In the genomic region with DNA sequence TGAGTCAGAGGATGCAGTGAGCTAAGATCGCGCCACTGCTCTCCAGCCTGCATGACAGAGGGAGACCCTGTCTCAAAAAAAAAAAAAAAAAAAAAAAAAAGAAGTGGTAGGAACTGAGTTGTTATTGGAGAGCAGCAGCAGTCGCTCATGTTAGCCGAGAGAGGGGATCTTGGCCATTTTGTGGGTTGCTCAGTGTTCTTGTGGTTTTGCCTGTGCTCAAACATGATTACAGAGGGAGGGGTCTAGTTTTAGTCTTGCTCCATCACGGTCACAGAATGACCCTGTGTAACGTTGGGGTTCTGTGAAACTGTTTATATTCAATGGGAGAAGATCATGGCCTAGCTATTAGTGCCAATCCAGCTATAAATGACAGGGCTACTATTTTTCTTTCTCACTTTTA, we compare ENCODE assay signal across 8 cellular contexts. TPM values are rescaled to one million over a fixed set of nuclear protein-coding genes. Genes with fewer than 3 reads are reported as not detected.
DNase-seq lines count a peak whose midpoint lies in the region; ATAC-seq, FAIRE-seq and TF ChIP-seq lines count a peak whose summit lies in the region.

No MANE protein-coding gene starts in this region.

- peak; percentile 82 for FAIRE-seq in GM12892 (lab: Jason Lieb, UNC)

- no peak for TF ChIP-seq POLR2A in GM12892 (IDR thresholded peaks at IDR 0.05; ENCODE audit: low read depth, low read length)

- H3K9me3 Mint-ChIP-seq in glutamatergic neuron (ENCODE audit: unreplicated experiment), result peaks cover 21% of the 10 kb centered on the region

- intact Hi-C loops in head of caudate nucleus (cut with DNase I), result no loop called here

- H3K36me3 ChIP-seq in BE2C, result peaks cover 18% of the 10 kb centered on the region

- no peak for TF ChIP-seq CTCF in BE2C (IDR thresholded peaks at IDR 0.05; ENCODE audit: low read depth, low read length)
- no peak for TF ChIP-seq CTCF in glutamatergic neuron (IDR thresholded peaks at IDR 0.05; ENCODE audit: partially characterized antibody, unreplicated experiment)

- H3K4me1 Mint-ChIP-seq in T-helper 17 cell (peaks cover 32% of the 10 kb centered on the region), glutamatergic neuron (ENCODE audit: low read depth, unreplicated experiment) (peaks cover 19% of the 10 kb centered on the region)

- H3K27me3 Mint-ChIP-seq in T-helper 17 cell (no peaks in the 10 kb centered on the region), glutamatergic neuron (ENCODE audit: unreplicated experiment) (peaks cover 15% of the 10 kb centered on the region)

- peak overlapping the region; percentile 97; the same call in 1 of the 2 replicates for H3K4me3 ChIP-seq in BE2C (ENCODE audit: low read depth, low read length)

- H3K36me3 Mint-ChIP-seq in T-helper 17 cell (ENCODE audit: low read depth) (peaks cover 4% of the 10 kb centered on the region), glutamatergic neuron (ENCODE audit: unreplicated experiment) (no peaks in the 10 kb centered on the region)

- DNase-seq in BE2C, result no peak
- no peak for DNase-seq in GM12892 (ENCODE audit: insufficient read length)
- no peak for DNase-seq in T-helper 17 cell
- DNase-seq in glutamatergic neuron, result no peak
- no peak for DNase-seq in COR-L47 (lab: John Stamatoyannopoulos, UW)
- no peak for DNase-seq in SIG-M5 (lab: John Stamatoyannopoulos, UW)
- DNase-seq in head of caudate nucleus, result no peak

- peaks cover 4% of the 10 kb centered on the region; the same call in 1 of the 2 replicates for H3K4me1 ChIP-seq in BE2C

- H3K4me3 Mint-ChIP-seq in T-helper 17 cell (peak overlapping the region; percentile 93), glutamatergic neuron (ENCODE audit: unreplicated experiment) (peak overlapping the region; percentile 91)

- H3K27me3 ChIP-seq in BE2C, result no peaks in the 10 kb centered on the region

- peak overlapping the region; percentile 97 for H3K27ac Mint-ChIP-seq in T-helper 17 cell
- no peak overlapping the region for H3K27ac Mint-ChIP-seq in glutamatergic neuron (ENCODE audit: unreplicated experiment)

- ATAC-seq in T-helper 17 cell (no peak), HG03457 (IDR thresholded peaks at IDR 0.05; ENCODE audit: unreplicated experiment) (no peak)

- no peaks in the 10 kb centered on the region for H3K9me3 ChIP-seq in BE2C
- no peaks in the 10 kb centered on the region for H3K9me3 ChIP-seq in T-helper 17 cell (ENCODE audit: control insufficient read depth, low read length, poor library complexity, severe bottlenecking)

RNA-seq across cellular contexts. Expression of a gene that starts 1.9 kb away (rescaled TPM):
- polyA plus RNA-seq in BE2C (2012; ENCODE audit: insufficient read depth, insufficient read length, low read depth), result 101 TPM
- polyA plus RNA-seq in GM12892 (2012; ENCODE audit: missing spikeins), result 16.9 TPM
- 10 to 100 TPM; 18.9 to 20.5 TPM for total RNA-seq in T-helper 17 cell
- total RNA-seq in glutamatergic neuron (ENCODE audit: unreplicated experiment), result 36.1 TPM

RNA-seq across cellular contexts. Expression of a gene that starts 7.4 kb away (rescaled TPM):
- polyA plus RNA-seq in BE2C (2012; ENCODE audit: insufficient read depth, insufficient read length, low read depth), result 123 TPM
- polyA plus RNA-seq in GM12892 (2012; ENCODE audit: missing spikeins), result 4.0 TPM
- 10 to 100 TPM; 20.9 to 24.6 TPM for total RNA-seq in T-helper 17 cell
- total RNA-seq in glutamatergic neuron (ENCODE audit: unreplicated experiment), result 32.8 TPM

RNA-seq across cellular contexts. Expression of a gene that starts 15.0 kb away (rescaled TPM):
- polyA plus RNA-seq in BE2C (2012; ENCODE audit: insufficient read depth, insufficient read length, low read depth), result 44.4 TPM
- polyA plus RNA-seq in GM12892 (2012; ENCODE audit: missing spikeins), result 28.2 TPM
- total RNA-seq in T-helper 17 cell (1 to 10 TPM; 8.7 to 9.1 TPM), glutamatergic neuron (ENCODE audit: unreplicated experiment) (30.4 TPM)

RNA-seq across cellular contexts. Expression of a gene that starts 21.7 kb away (rescaled TPM):
- polyA plus RNA-seq in BE2C (2012; ENCODE audit: insufficient read depth, insufficient read length, low read depth), result 84.1 TPM
- polyA plus RNA-seq in GM12892 (2012; ENCODE audit: missing spikeins), result 19.3 TPM
- total RNA-seq in T-helper 17 cell (10 to 100 TPM; 22.3 to 26.1 TPM), glutamatergic neuron (ENCODE audit: unreplicated experiment) (58.1 TPM)

RNA-seq across cellular contexts. Expression of a gene that starts 32.1 kb away (rescaled TPM):
- polyA plus RNA-seq in BE2C (2012; ENCODE audit: insufficient read depth, insufficient read length, low read depth), result 42.5 TPM
- polyA plus RNA-seq in GM12892 (2012; ENCODE audit: missing spikeins), result 26.5 TPM
- total RNA-seq in T-helper 17 cell (10 to 100 TPM; 58.3 to 68.0 TPM), glutamatergic neuron (ENCODE audit: unreplicated experiment) (32.7 TPM)
